Comparison of ENCODE assay signal across 22 cellular contexts in genomic region chr13:91304740-91305139, GRCh38. TPM values are rescaled to one million over a fixed set of nuclear protein-coding genes. Genes with fewer than 3 reads are reported as not detected.
DNase-seq lines count a peak whose midpoint lies in the region; ATAC-seq and TF ChIP-seq lines count a peak whose summit lies in the region.
"Had no signal": no experiment of that assay in that cellular context is flagged by ENCODE, and none has a peak within 500 bp of the region (broad histone marks: within the 10 kb centered on the region; RNA-seq: fewer than 3 reads in every experiment).

No MANE protein-coding gene starts in this region.

- no peaks in the 10 kb centered on the region for H3K4me1 ChIP-seq in breast epithelium
- H3K4me1 ChIP-seq: BLaER1 treated with 17β-estradiol and CSF1 and Interleukin-3, amounts not matched to agents 10 nM and 100 nM; SJSA1 had no signal

- TF ChIP-seq CTCF in breast epithelium (IDR thresholded peaks at IDR 0.05) (no peak), MCF 10A (IDR thresholded peaks at IDR 0.05; ENCODE audit: unreplicated experiment) (no peak), mesothelial cell of epicardium (IDR thresholded peaks at IDR 0.05; ENCODE audit: unreplicated experiment) (no peak), retinal pigment epithelial cell (conservative IDR thresholded peaks at IDR 0.05; ENCODE audit: low read depth, low read length) (no peak), RWPE1 (conservative IDR thresholded peaks at IDR 0.05; ENCODE audit: low read depth) (no peak)

- intact Hi-C loops in breast epithelium (cut with DNase I; ENCODE audit: low total_unique reads) (no loop called here), MCF 10A (cut with micrococcal nuclease) (no loop called here)

- peak overlapping the region; percentile 34 to 63 for H3K27ac ChIP-seq in breast epithelium
- no peak overlapping the region for H3K27ac ChIP-seq in RWPE1
- H3K27ac ChIP-seq: BLaER1 treated with 17β-estradiol and CSF1 and Interleukin-3, amounts not matched to agents 10 nM and 100 nM; SJSA1 had no signal

- H3K27ac Mint-ChIP-seq in MCF 10A (ENCODE audit: low read depth, unreplicated experiment) = no peak overlapping the region
- H3K27ac Mint-ChIP-seq in mesothelial cell of epicardium = peak overlapping the region; percentile 26
- H3K27ac Mint-ChIP-seq: CD8-positive, alpha-beta T cell had no signal

- DNase-seq in breast epithelium (ENCODE audit: low spot score in 2 of 2) (no peak), MCF 10A (ENCODE audit: unreplicated experiment) (no peak), SK-MEL-5 (ENCODE audit: low read depth, low spot score) (peak; percentile 36), mesothelial cell of epicardium (ENCODE audit: low spot score in 2 of 2, unreplicated experiment in 2 of 2) (no peak), retinal pigment epithelial cell (ENCODE audit: low read depth) (peak; percentile 92), NCI-H1694 treated with DMSO at 0.1 percent for 48 hours (lab: John Stamatoyannopoulos, UW) (no peak), RWPE1 (ENCODE audit: low spot score) (no peak)
- DNase-seq: 8988T; Calu3; CD8-positive, alpha-beta T cell; GOT3; HCEC 1CT; KBM-7; NCI-H1092; NCI-H1436; NCI-H1930; NCI-H226; NCI-H510A treated with DMSO at 0.1 percent for 48 hours; NCI-H748 treated with DMSO at 0.1 percent for 48 hours had no signal

- POLR2A ChIA-PET in MCF 10A (lab: Yijun Ruan, JAX) (no interaction called here), RWPE1 (lab: Yijun Ruan, JAX; ENCODE audit: low non-redundant PET) (no interaction called here)

- no peaks in the 10 kb centered on the region for H3K27me3 ChIP-seq in breast epithelium
- H3K27me3 ChIP-seq: BLaER1 treated with 17β-estradiol and CSF1 and Interleukin-3, amounts not matched to agents 10 nM and 100 nM; SJSA1 had no signal

- H3K36me3 ChIP-seq in breast epithelium = no peaks in the 10 kb centered on the region
- H3K36me3 ChIP-seq: BLaER1 treated with 17β-estradiol and CSF1 and Interleukin-3, amounts not matched to agents 10 nM and 100 nM; SJSA1 had no signal

- in situ Hi-C loops in SK-MEL-5 (cut with HindIII; ENCODE audit: low pct_unique_long_range_greater_than_20kb, low sequenced_read_pairs) = no loop called here

- H3K36me3 Mint-ChIP-seq in MCF 10A (ENCODE audit: insufficient read depth, unreplicated experiment) = no peaks in the 10 kb centered on the region
- H3K36me3 Mint-ChIP-seq in mesothelial cell of epicardium = no peaks in the 10 kb centered on the region
- H3K36me3 Mint-ChIP-seq: CD8-positive, alpha-beta T cell had no signal

- H3K4me3 ChIP-seq in breast epithelium (no peak overlapping the region), retinal pigment epithelial cell (ENCODE audit: low read length) (no peak overlapping the region)
- H3K4me3 ChIP-seq: BLaER1 treated with 17β-estradiol and CSF1 and Interleukin-3, amounts not matched to agents 10 nM and 100 nM; SJSA1 had no signal

- no TSS peak for BruUV-seq in MCF 10A (replicated peaks; lab: Mats Ljungman, UMichigan)

- H3K4me3 Mint-ChIP-seq in MCF 10A (ENCODE audit: unreplicated experiment) (no peak overlapping the region), mesothelial cell of epicardium (no peak overlapping the region)
- H3K4me3 Mint-ChIP-seq: CD8-positive, alpha-beta T cell had no signal

- H3K4me1 Mint-ChIP-seq in MCF 10A (ENCODE audit: insufficient read depth, unreplicated experiment) (no peaks in the 10 kb centered on the region), mesothelial cell of epicardium (peaks cover 7% of the 10 kb centered on the region)

- peaks cover 76% of the 10 kb centered on the region for H3K27me3 Mint-ChIP-seq in MCF 10A (ENCODE audit: insufficient read depth, unreplicated experiment)
- peaks cover 6% of the 10 kb centered on the region for H3K27me3 Mint-ChIP-seq in mesothelial cell of epicardium (ENCODE audit: low read depth)

- no peak for TF ChIP-seq POLR2A in breast epithelium (IDR thresholded peaks at IDR 0.05)

- no peak for ATAC-seq in GM18502 (IDR thresholded peaks at IDR 0.05; ENCODE audit: poor library complexity, unreplicated experiment)
- ATAC-seq: CD8-positive, alpha-beta T cell had no signal

- CTCF ChIA-PET in MCF 10A (lab: Yijun Ruan, JAX) (no interaction called here), RWPE1 (lab: Yijun Ruan, JAX) (no interaction called here)

- no peaks in the 10 kb centered on the region for H3K9me3 ChIP-seq in breast epithelium
- H3K9me3 ChIP-seq: SJSA1 had no signal

- H3K9me3 Mint-ChIP-seq in MCF 10A (ENCODE audit: unreplicated experiment) (no peaks in the 10 kb centered on the region), mesothelial cell of epicardium (peaks cover 14% of the 10 kb centered on the region)
- H3K9me3 Mint-ChIP-seq: CD8-positive, alpha-beta T cell had no signal

RNA-seq across cellular contexts. Expression of gene MIR17HG, which starts 42.7 kb away (rescaled TPM):
- total RNA-seq in breast epithelium (1 to 10 TPM; 1.9 to 6.7 (median 6.6) TPM), MCF 10A (2022) (3.1 and 8.1 TPM in 2 replicates), mesothelial cell of epicardium (15.1 to 16.5 TPM (median 16.3 TPM) in 3 replicates)
- total RNA-seq in SK-MEL-5 (2014; rRNA removed; shearing (Covaris generic)) = 9.1 and 9.8 TPM in 2 replicates
- 0.31 TPM in 1 of 2 replicates, not detected in the other for polyA plus RNA-seq in SK-MEL-5 (2015; cell fraction: cytosol; rRNA removed)
- polyA plus RNA-seq in SK-MEL-5 (2015; cell fraction: nucleus; rRNA removed) = 30.2 and 36.4 TPM in 2 replicates

Comparison
In these comparisons a context has a peak if more than half of its experiments do, and no peak if none do; other contexts are left out.
1. DNase-seq: peak in SK-MEL-5 (single experiment) and retinal pigment epithelial cell (single experiment); none in breast epithelium (0 of 2), MCF 10A (single experiment), mesothelial cell of epicardium (0 of 2), NCI-H1694 treated with DMSO at 0.1 percent for 48 hours (single experiment) and RWPE1 (single experiment).